Comparison of ENCODE assay signal across 1 cellular context in the genomic region with DNA sequence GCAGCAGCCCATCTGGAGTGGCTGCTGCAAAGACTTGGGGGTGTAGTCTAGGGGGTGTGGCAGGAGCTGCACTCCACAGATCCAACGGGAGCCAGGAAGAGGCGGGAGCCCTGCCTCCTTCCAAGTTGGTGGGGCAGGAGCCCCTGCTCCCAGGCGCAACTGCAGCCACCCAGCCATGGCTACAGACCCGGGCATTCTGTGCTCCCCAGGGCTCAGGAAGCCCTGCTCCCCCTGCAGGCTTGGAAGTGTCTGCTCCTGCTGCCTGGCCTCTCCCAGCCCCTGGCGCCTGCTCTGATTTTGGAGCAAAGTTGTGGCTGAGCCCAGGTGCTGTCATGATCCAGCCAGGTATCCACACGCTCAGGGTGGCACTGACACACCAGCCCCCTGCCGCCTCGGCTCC.
TF ChIP-seq lines count a peak whose summit lies in the region.

No MANE protein-coding gene starts in this region.

TF ChIP-seq in GM23338, 12 proteins besides CTCF, POLR2A, EP300 and RAD21 (continued from another document):
- TF ChIP-seq EZH2 (IDR thresholded peaks at IDR 0.05; ENCODE audit: low read depth, unreplicated experiment) (no peak), NANOG (IDR thresholded peaks at IDR 0.05; ENCODE audit: borderline replicate concordance) (no peak)
